Comparison of ENCODE assay signal across 22 cellular contexts in the genomic region with DNA sequence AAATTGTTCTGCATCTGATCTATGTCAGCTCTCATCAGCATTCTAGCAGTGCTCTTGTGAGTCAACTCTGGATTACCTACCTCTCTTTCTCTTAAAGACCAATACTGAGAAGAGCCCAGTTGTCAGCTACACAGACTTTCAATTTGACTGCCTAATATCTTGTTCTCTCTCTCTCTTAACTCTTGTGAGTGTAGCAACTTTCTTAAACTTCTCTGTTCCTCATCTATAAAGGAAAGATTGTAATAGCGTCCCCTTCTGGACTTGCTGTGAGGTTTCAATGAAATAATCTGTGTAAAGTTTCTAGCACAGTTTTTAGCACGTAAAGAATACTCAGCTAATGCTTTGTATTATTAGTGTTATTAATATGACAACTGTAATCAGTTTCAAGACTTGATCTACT.
DNase-seq lines count a peak whose midpoint lies in the region; ATAC-seq and TF ChIP-seq lines count a peak whose summit lies in the region.
"Had no signal": no experiment of that assay in that cellular context is flagged by ENCODE, and none has a peak within 500 bp of the region (broad histone marks: within the 10 kb centered on the region; RNA-seq: fewer than 3 reads in every experiment).

No MANE protein-coding gene starts in this region.

- no peaks in the 10 kb centered on the region for H3K27me3 ChIP-seq in OCI-LY1 (ENCODE audit: insufficient read depth, low read length)
- no peaks in the 10 kb centered on the region for H3K27me3 ChIP-seq in testis
- H3K27me3 ChIP-seq: colonic mucosa, right atrium auricular region, upper lobe of right lung had no signal

- H3K4me3 ChIP-seq in OCI-LY1 (ENCODE audit: low read depth, low read length, poor library complexity, severe bottlenecking) (no peak overlapping the region), epithelial cell of proximal tubule (ENCODE audit: low read depth, low read length) (no peak overlapping the region), testis (no peak overlapping the region)
- H3K4me3 ChIP-seq: A549, colonic mucosa, right atrium auricular region, upper lobe of right lung had no signal

- H3K36me3 ChIP-seq in OCI-LY1 (ENCODE audit: insufficient read depth, low read length) (no peaks in the 10 kb centered on the region), testis (ENCODE audit: low read depth, missing control alignments) (no peaks in the 10 kb centered on the region)
- H3K36me3 ChIP-seq: colonic mucosa, right atrium auricular region, upper lobe of right lung had no signal

- H4K20me1 ChIP-seq in OCI-LY1 (ENCODE audit: insufficient read depth, low read length): no peaks in the 10 kb centered on the region

- intact Hi-C loops in testis (cut with DNase I; ENCODE audit: low total_unique reads): no loop called here

- H3K4me2 ChIP-seq in OCI-LY1 (ENCODE audit: low read length): no peak overlapping the region
- H3K4me2 ChIP-seq: A549 had no signal

- H3F3A ChIP-seq in OCI-LY1 (ENCODE audit: insufficient read depth, low read length): no peaks in the 10 kb centered on the region

- peak; percentile 9 for DNase-seq in SKM-1 treated with dmso at 0.1 percent for 144 hours (lab: John Stamatoyannopoulos, UW; ENCODE audit: unreplicated experiment)
- DNase-seq in SKM-1 (lab: John Stamatoyannopoulos, UW; ENCODE audit: unreplicated experiment): no peak
- no peak for DNase-seq in epithelial cell of proximal tubule (ENCODE audit: low read depth)
- DNase-seq in testis: no peak
- DNase-seq in medulla oblongata (ENCODE audit: extremely low spot score): no peak
- DNase-seq in HUDEP-2 (lab: John Stamatoyannopoulos, UW; ENCODE audit: unreplicated experiment in 76 of 76): no peak
- DNase-seq: activated CD4-positive, CD25-positive, alpha-beta regulatory T cell treated with anti-CD3 and anti-CD28 coated beads, Interleukin-2, amount 50 U/mL, for 72 hours; activated CD8-positive, alpha-beta T cell treated with anti-CD3 and anti-CD28 coated beads, Interleukin-2, amount 10 ng/mL, durations not matched to agents 7 days and 5 days; activated T-cell treated with anti-CD3 and anti-CD28 coated beads, Interleukin-2, amount 50 U/mL, for 1 hour; colonic mucosa; foreskin fibroblast; hypothalamus; NCI-H187; NCI-H2227 treated with DMSO at 0.1 percent for 48 hours; occipital lobe; upper lobe of right lung had no signal

- H2AFZ ChIP-seq in OCI-LY1 (ENCODE audit: low read length): no peak overlapping the region

- H3K9me3 ChIP-seq in OCI-LY1 (ENCODE audit: low read length) (no peaks in the 10 kb centered on the region), testis (no peaks in the 10 kb centered on the region)
- H3K9me3 ChIP-seq: A549, colonic mucosa, right atrium auricular region, upper lobe of right lung had no signal

- no peak for TF ChIP-seq POLR2A in testis (IDR thresholded peaks at IDR 0.05)

- WGBS in testis, 2 donors: 62 to 65% methylated on average over 2 of the region's 2 CpGs

- no peaks in the 10 kb centered on the region for H3K79me2 ChIP-seq in OCI-LY1 (ENCODE audit: insufficient read depth, low read length)

- TF ChIP-seq CTCF in OCI-LY1 (IDR thresholded peaks at IDR 0.05; ENCODE audit: low read length) (peak; percentile 26; the same call in 1 of the 2 replicates), epithelial cell of proximal tubule (conservative IDR thresholded peaks at IDR 0.05; ENCODE audit: low read depth, low read length) (peak; percentile 34), testis (IDR thresholded peaks at IDR 0.05) (peak in 2 of 3 experiments; percentile 19 to 30)

- H3K4me1 ChIP-seq in OCI-LY1 (ENCODE audit: insufficient read depth, low read length, severe bottlenecking): no peaks in the 10 kb centered on the region
- H3K4me1 ChIP-seq in testis: no peaks in the 10 kb centered on the region
- H3K4me1 ChIP-seq: A549, colonic mucosa, right atrium auricular region, upper lobe of right lung had no signal

- H3K27ac ChIP-seq in OCI-LY1 (ENCODE audit: low read depth, low read length, poor library complexity, severe bottlenecking): no peak overlapping the region
- no peak overlapping the region for H3K27ac ChIP-seq in testis
- H3K27ac ChIP-seq: A549, colonic mucosa, right atrium auricular region, RWPE1, upper lobe of right lung had no signal

- no peaks in the 10 kb centered on the region for H3K9me2 ChIP-seq in OCI-LY1 (ENCODE audit: low read depth, low read length)

- H3K9ac ChIP-seq in OCI-LY1 (ENCODE audit: low read length): no peak overlapping the region

- no peak for ATAC-seq in HG03378 (IDR thresholded peaks at IDR 0.05; ENCODE audit: unreplicated experiment)
- ATAC-seq: A549; activated CD8-positive, alpha-beta T cell treated with anti-CD3 and anti-CD28 coated beads, Interleukin-2, amount 10 ng/mL, durations not matched to agents 7 days and 5 days; HepG2; upper lobe of right lung had no signal
